ENCODE assay signal across 22 cellular contexts in the genomic region with DNA sequence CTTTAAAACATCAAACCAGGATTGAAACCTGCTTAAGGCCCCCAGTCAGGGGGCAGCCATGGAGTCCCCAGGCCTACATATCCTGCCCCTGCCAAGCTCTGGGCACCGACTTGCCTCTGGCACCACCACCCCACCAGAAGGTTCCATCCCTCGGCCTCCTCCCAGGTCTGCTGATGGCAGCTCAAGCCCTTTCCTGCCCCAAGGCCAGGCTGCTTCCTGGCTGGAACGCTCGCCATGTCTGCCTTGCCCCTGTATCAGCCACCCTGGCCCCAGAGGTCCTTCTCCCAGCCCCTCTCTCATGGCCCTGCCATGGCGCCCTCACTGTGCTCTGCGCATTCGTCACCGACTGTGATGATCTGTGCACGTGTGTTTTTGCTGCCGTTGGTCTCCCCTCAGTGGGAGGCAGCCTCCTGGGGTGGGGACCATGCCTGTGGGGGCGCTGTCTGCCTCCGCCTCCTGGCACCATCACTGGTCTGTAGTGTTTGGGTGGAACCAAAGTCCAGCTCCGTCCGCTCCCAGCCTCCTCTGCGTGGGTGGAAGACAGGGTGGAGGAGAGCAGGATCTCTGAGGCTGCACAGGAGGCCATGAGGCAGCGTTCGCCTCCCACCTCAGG. TPM values are rescaled to one million over a fixed set of nuclear protein-coding genes. Genes with fewer than 3 reads are reported as not detected.
DNase-seq lines count a peak whose midpoint lies in the region; ATAC-seq and TF ChIP-seq lines count a peak whose summit lies in the region.
"Had no signal": no experiment of that assay in that cellular context is flagged by ENCODE, and none has a peak within 500 bp of the region (broad histone marks: within the 10 kb centered on the region; RNA-seq: fewer than 3 reads in every experiment).

No MANE protein-coding gene starts in this region.

- CTCF ChIA-PET in HEK293 (lab: Yijun Ruan, JAX) = interaction anchor here (1.2 kb wide), 1 partner anchor 125 kb away, joined by 3 read pairs; no protein-coding TSS in a partner anchor

- H3K27ac Mint-ChIP-seq in natural killer cell treated with Interleukin-12 subunit alpha and Interleukin-12 subunit beta and Interleukin-15 and Interleukin-18, amount 100 ng/mL, for 72 hours = no peak overlapping the region
- no peak overlapping the region for H3K27ac Mint-ChIP-seq in type B pancreatic cell
- H3K27ac Mint-ChIP-seq: HFFc6 had no signal

- no peaks in the 10 kb centered on the region; the same call in 1 of the 2 replicates for H3K4me1 ChIP-seq in HEK293 (ENCODE audit: control insufficient read depth, insufficient read depth, low read length)

- H3K27ac ChIP-seq in HEK293 (ENCODE audit: extremely low read depth, low read depth, low read length) = no peak overlapping the region
- H3K27ac ChIP-seq: HL-60 had no signal

- no peaks in the 10 kb centered on the region for H3K36me3 Mint-ChIP-seq in natural killer cell treated with Interleukin-12 subunit alpha and Interleukin-12 subunit beta and Interleukin-15 and Interleukin-18, amount 100 ng/mL, for 72 hours
- H3K36me3 Mint-ChIP-seq in type B pancreatic cell = peaks cover 12% of the 10 kb centered on the region

- TF ChIP-seq CTCF in HEK293 (tag by site-specific recombination; IDR thresholded peaks at IDR 0.05) (no peak), type B pancreatic cell (conservative IDR thresholded peaks at IDR 0.05) (no peak)

- peaks cover 19 to 23% of the 10 kb centered on the region in 2 donors for H3K27me3 Mint-ChIP-seq in natural killer cell treated with Interleukin-12 subunit alpha and Interleukin-12 subunit beta and Interleukin-15 and Interleukin-18, amount 100 ng/mL, for 72 hours
- peaks cover 25% of the 10 kb centered on the region for H3K27me3 Mint-ChIP-seq in type B pancreatic cell

- no peaks in the 10 kb centered on the region for H3K9me3 ChIP-seq in HEK293 (ENCODE audit: control insufficient read depth, insufficient read depth, low read depth, low read length)

- no peak overlapping the region for H3K4me3 Mint-ChIP-seq in natural killer cell treated with Interleukin-12 subunit alpha and Interleukin-12 subunit beta and Interleukin-15 and Interleukin-18, amount 100 ng/mL, for 72 hours
- H3K4me3 Mint-ChIP-seq in type B pancreatic cell = peak overlapping the region; percentile 77
- H3K4me3 Mint-ChIP-seq: HFFc6 had no signal

- no peaks in the 10 kb centered on the region for H3K36me3 ChIP-seq in HEK293 (ENCODE audit: control insufficient read depth in 2 of 2, insufficient read depth in 1 of 2, low read length in 2 of 2)

- DNase-seq in left ventricle myocardium superior = peak; percentile 22
- no peak for DNase-seq in cardiac septum (ENCODE audit: low spot score)
- peak; percentile 37 for DNase-seq in natural killer cell treated with Interleukin-12 subunit alpha and Interleukin-12 subunit beta and Interleukin-15 and Interleukin-18, amount 100 ng/mL, for 72 hours (ENCODE audit: low spot score)
- no peak for DNase-seq in type B pancreatic cell (ENCODE audit: extremely low spot score, unreplicated experiment)
- DNase-seq in UCSD-AML1 (lab: John Stamatoyannopoulos, UW; ENCODE audit: unreplicated experiment) = no peak
- DNase-seq: Calu3, DMS153, H7, HFFc6, KBM-7, NCI-H1092, NCI-H1436, NCI-H187 treated with DMSO at 0.1 percent for 48 hours, NCI-H2107, NCI-H446 treated with DMSO at 0.1 percent for 48 hours, NCI-H526 treated with DMSO at 0.1 percent for 48 hours, SHP77 had no signal

- intact Hi-C loops in left ventricle myocardium superior (cut with micrococcal nuclease) = no loop called here
- intact Hi-C loops in cardiac septum (cut with DNase I) = no loop called here

- ATAC-seq in left ventricle myocardium superior = no peak
- ATAC-seq in natural killer cell treated with Interleukin-12 subunit alpha and Interleukin-12 subunit beta and Interleukin-15 and Interleukin-18, amount 100 ng/mL, for 72 hours = no peak
- no peak for ATAC-seq in HG03135 (IDR thresholded peaks at IDR 0.05; ENCODE audit: unreplicated experiment)

- no peak overlapping the region for H3K4me3 ChIP-seq in HEK293 (ENCODE audit: low read depth, low read length)

- POLR2A ChIA-PET in HEK293 (lab: Yijun Ruan, JAX) = no interaction called here

- peaks cover 0 to 3% of the 10 kb centered on the region in 2 donors for H3K4me1 Mint-ChIP-seq in natural killer cell treated with Interleukin-12 subunit alpha and Interleukin-12 subunit beta and Interleukin-15 and Interleukin-18, amount 100 ng/mL, for 72 hours (ENCODE audit: low read depth in 2 of 2)
- peaks cover 7% of the 10 kb centered on the region for H3K4me1 Mint-ChIP-seq in type B pancreatic cell (ENCODE audit: unreplicated experiment)

- no peaks in the 10 kb centered on the region for H3K9me3 Mint-ChIP-seq in natural killer cell treated with Interleukin-12 subunit alpha and Interleukin-12 subunit beta and Interleukin-15 and Interleukin-18, amount 100 ng/mL, for 72 hours
- H3K9me3 Mint-ChIP-seq in type B pancreatic cell = no peaks in the 10 kb centered on the region
- H3K9me3 Mint-ChIP-seq: CD8-positive, alpha-beta memory T cell; HFFc6 had no signal

TF ChIP-seq in HEK293, 187 proteins besides CTCF, POLR2A, EP300 and RAD21:
- TF ChIP-seq ZNF449 (tag by site-specific recombination; IDR thresholded peaks at IDR 0.05) (no peak), ZSCAN4 (tag by site-specific recombination; IDR thresholded peaks at IDR 0.05) (no peak), ZNF600 (tag by site-specific recombination; IDR thresholded peaks at IDR 0.05) (no peak), KLF7 (tag by site-specific recombination; IDR thresholded peaks at IDR 0.05; ENCODE audit: borderline replicate concordance) (no peak), GLIS1 (tag by site-specific recombination; IDR thresholded peaks at IDR 0.05) (peak; percentile 52), EGR2 (tag by site-specific recombination; IDR thresholded peaks at IDR 0.05; ENCODE audit: low read depth) (peak; percentile 72), ZFHX2 (tag by site-specific recombination; conservative IDR thresholded peaks at IDR 0.05) (peak; percentile 54)

RNA-seq across cellular contexts. Expression of gene DPYSL4, which starts 3.2 kb away (rescaled TPM):
- total RNA-seq in left ventricle myocardium superior = 45.2 TPM
- total RNA-seq in cardiac septum = 55.4 TPM
- total RNA-seq in natural killer cell treated with Interleukin-12 subunit alpha and Interleukin-12 subunit beta and Interleukin-15 and Interleukin-18, amount 100 ng/mL, for 72 hours = 10 to 100 TPM in 1 of 2 donors, 1 to 10 TPM in 1; 6.5 to 19.2 TPM
- total RNA-seq in type B pancreatic cell (ENCODE audit: low replicate concordance) = 11.7 and 61.9 TPM in 2 replicates
- total RNA-seq: Calu3, HT-29 had no signal

Comparison
In these comparisons a context has a peak if more than half of its experiments do, and no peak if none do; other contexts are left out.
1. DNase-seq: peak in left ventricle myocardium superior (single experiment) and natural killer cell treated with Interleukin-12 subunit alpha and Interleukin-12 subunit beta and Interleukin-15 and Interleukin-18, amount 100 ng/mL, for 72 hours (single experiment); none in cardiac septum (single experiment), type B pancreatic cell (single experiment) and UCSD-AML1 (single experiment).